In genomic region chr16:14070555-14070876, GRCh38 we compare ENCODE assay signal across 7 cellular contexts. TPM values are rescaled to one million over a fixed set of nuclear protein-coding genes. Genes with fewer than 3 reads are reported as not detected.
A peak's percentile ranks its signal among the peaks of the same experiment; 100 is the strongest.
DNase-seq lines count a peak whose midpoint lies in the region; ATAC-seq, FAIRE-seq and TF ChIP-seq lines count a peak whose summit lies in the region.

No MANE protein-coding gene starts in this region.

- ATAC-seq in GM21390 (IDR thresholded peaks at IDR 0.05; ENCODE audit: unreplicated experiment), result peak; percentile 12

- peaks cover 4% of the 10 kb centered on the region; the same call in 1 of the 2 replicates for H3K23me2 ChIP-seq in H1 (ENCODE audit: low read depth, low read length)

- H2BK20ac ChIP-seq in H1 (ENCODE audit: low read length), result 0 out of 2 replicates have a peak overlapping the region, but pooled peaks have one; percentile 22

- no peak for TF ChIP-seq EP300 in H1 (IDR thresholded peaks at IDR 0.05; ENCODE audit: borderline replicate concordance in 1 of 2, low read depth in 2 of 2, low read length in 2 of 2)

- peaks cover 0 to 6% (median 0%) of the 10 kb centered on the region in 4 experiments; a peak in 3 of 7 replicates for H3K4me1 ChIP-seq in H1 (replicated peaks in 1 of 4; ENCODE audit: control insufficient read depth in 3 of 4, insufficient read depth in 4 of 4, low read length in 3 of 4)

- no peak for FAIRE-seq in H1 (lab: Jason Lieb, UNC)

- peak overlapping the region; percentile 86 for H2AFZ ChIP-seq in H1 (ENCODE audit: low read length)

- no peak overlapping the region for H2AK5ac ChIP-seq in H1 (ENCODE audit: low read depth, low read length)

- H3K14ac ChIP-seq in H1 (ENCODE audit: insufficient read length), result no peak overlapping the region

- peak overlapping the region; percentile 98; the same call in 1 of the 2 replicates for H3K18ac ChIP-seq in H1 (ENCODE audit: extremely low read depth, low read length)

- H2BK12ac ChIP-seq in H1 (ENCODE audit: low read depth, low read length), result peak overlapping the region; percentile 77

- H3K36me3 Mint-ChIP-seq in osteocyte (ENCODE audit: unreplicated experiment), result peaks cover 2% of the 10 kb centered on the region

- H3K4ac ChIP-seq in H1 (replicated peaks; ENCODE audit: insufficient read length, low read depth, low read length), result peak overlapping the region; percentile 10

- TF ChIP-seq CTCF in LNCaP clone FGC (IDR thresholded peaks at IDR 0.05; ENCODE audit: control insufficient read depth, extremely low read depth, insufficient read depth), result no peak
- no peak for TF ChIP-seq CTCF in H1 (IDR thresholded peaks at IDR 0.05; ENCODE audit: control extremely low read depth in 1 of 3, insufficient read depth in 1 of 3, low read depth in 1 of 3, low read length in 3 of 3)
- TF ChIP-seq CTCF in osteocyte (IDR thresholded peaks at IDR 0.05), result no peak

- H4K91ac ChIP-seq in H1 (replicated peaks; ENCODE audit: insufficient read length, low read length), result no peak overlapping the region

- H3K9ac ChIP-seq in H1 (replicated peaks in 1 of 4; ENCODE audit: extremely low read depth in 1 of 4, low read depth in 3 of 4, low read length in 3 of 4), result peak overlapping the region in 3 of 4 experiments; percentile 56 to 90 (median 85); a peak in 6 of 7 replicates

- peak overlapping the region; percentile 77; the same call in 1 of the 2 replicates for H4K8ac ChIP-seq in H1 (ENCODE audit: extremely low read depth, insufficient read depth, low read length)

- peaks cover 4 to 38% of the 10 kb centered on the region in 2 experiments; a peak in 3 of 4 replicates for H3K79me2 ChIP-seq in H1 (ENCODE audit: control insufficient read depth in 1 of 2, insufficient read depth in 2 of 2, low read length in 2 of 2)

- H3K4me3 Mint-ChIP-seq in osteocyte (ENCODE audit: unreplicated experiment), result peak overlapping the region; percentile 81

- H3K4me3 ChIP-seq in LNCaP clone FGC (ENCODE audit: low read depth, low read length) (peak overlapping the region; percentile 78), H1 (ENCODE audit: extremely low read depth in 1 of 4, insufficient read depth in 2 of 4, low read depth in 3 of 4, low read length in 4 of 4) (peak overlapping the region; percentile 53 to 95 (median 78))

- no peak for TF ChIP-seq RAD21 in H1 (IDR thresholded peaks at IDR 0.05 in 1 of 2, conservative IDR thresholded peaks at IDR 0.05 in 1 of 2; ENCODE audit: low read depth in 2 of 2, low read length in 2 of 2)

- peaks cover 12% of the 10 kb centered on the region for H3K4me1 Mint-ChIP-seq in osteocyte (ENCODE audit: unreplicated experiment)

- peak overlapping the region; percentile 83 for H2BK5ac ChIP-seq in H1 (ENCODE audit: low read depth, low read length)

- H3K56ac ChIP-seq in H1 (replicated peaks; ENCODE audit: insufficient read length, low read depth, low read length), result peak overlapping the region; percentile 86

- H3K9me3 Mint-ChIP-seq in osteocyte (ENCODE audit: unreplicated experiment), result no peaks in the 10 kb centered on the region

- H3K27me3 Mint-ChIP-seq in osteocyte (ENCODE audit: unreplicated experiment), result peaks cover 3% of the 10 kb centered on the region

- H3K4me2 ChIP-seq in H1 (ENCODE audit: insufficient read depth in 1 of 2, low read depth in 2 of 2, low read length in 2 of 2), result peak overlapping the region; percentile 64 to 86

- H2BK15ac ChIP-seq in H1 (ENCODE audit: low read length), result no peak overlapping the region

- DNase-seq in LNCaP clone FGC (ENCODE audit: low read depth), result no peak
- no peak for DNase-seq in H1 (ENCODE audit: low read depth in 1 of 2, low spot score in 2 of 2)
- DNase-seq in osteocyte (ENCODE audit: extremely low spot score, unreplicated experiment), result no peak
- no peak for DNase-seq in pons (ENCODE audit: low spot score)
- DNase-seq in NCI-H1417 (lab: John Stamatoyannopoulos, UW), result no peak
- DNase-seq in HUDEP-2 (lab: John Stamatoyannopoulos, UW; ENCODE audit: unreplicated experiment in 76 of 76), result no peak

- no peak for TF ChIP-seq POLR2A in H1 (IDR thresholded peaks at IDR 0.05; ENCODE audit: control extremely low read depth in 1 of 2, low read depth in 2 of 2, low read length in 2 of 2)

- H3K27ac ChIP-seq in H1 (ENCODE audit: low read depth, low read length), result peak overlapping the region; percentile 86

- peaks cover 0 to 5% (median 0%) of the 10 kb centered on the region in 4 experiments; a peak in 2 of 8 replicates for H3K36me3 ChIP-seq in H1 (ENCODE audit: control insufficient read depth in 2 of 4, insufficient read depth in 4 of 4, low read length in 3 of 4)

- POLR2A ChIA-PET in H1 (lab: Charles Lee; ENCODE audit: partially characterized antibody), result interaction anchor here (0.8 to 2.1 kb wide), 6 partner anchors 8 to 66 kb away, joined by 3 to 7 read pairs (median 5); no protein-coding TSS in a partner anchor

- no peaks in the 10 kb centered on the region for H3K9me3 ChIP-seq in H1 (ENCODE audit: insufficient read depth in 2 of 2, low read depth in 1 of 2, low read length in 1 of 2)

- H3K79me1 ChIP-seq in H1 (ENCODE audit: low read depth, low read length), result peaks cover 8% of the 10 kb centered on the region

- peaks cover 0 to 2% of the 10 kb centered on the region in 2 experiments for H4K20me1 ChIP-seq in H1 (replicated peaks in 1 of 2; ENCODE audit: control insufficient read depth in 1 of 2, insufficient read depth in 2 of 2, low read length in 2 of 2)

- H2BK120ac ChIP-seq in H1 (replicated peaks; ENCODE audit: low read depth, low read length), result no peak overlapping the region

- CTCF ChIA-PET in H1 (lab: Charles Lee; ENCODE audit: partially characterized antibody), result interaction anchor here (1.8 kb wide), 1 partner anchor 11 kb away, joined by 7 read pairs; no protein-coding TSS in a partner anchor

- WGBS in H1 (ENCODE audit: extremely low coverage in 1 of 2, insufficient coverage in 1 of 2, insufficient read length in 1 of 2, insufficient replicate concordance in 2 of 2, low coverage in 1 of 2, low lambda C conversion rate in 2 of 2, missing lambda C conversion rate in 1 of 2), 2 experiments, result 52% methylated on average over 4 of the region's 4 CpGs; no CpG with 5 or more reads in 1 of the 2 experiments

- peak overlapping the region; percentile 95 for H4K5ac ChIP-seq in H1 (ENCODE audit: insufficient read length, low read depth, low read length)

- H3K27me3 ChIP-seq in H1 (replicated peaks in 1 of 4; ENCODE audit: control insufficient read depth in 3 of 4, extremely low read depth in 1 of 4, insufficient read depth in 3 of 4, low read length in 3 of 4), result no peaks in the 10 kb centered on the region

- no peak overlapping the region for H3K23ac ChIP-seq in H1 (ENCODE audit: insufficient read length)

- H3K27ac Mint-ChIP-seq in osteocyte (ENCODE audit: unreplicated experiment), result no peak overlapping the region

TF ChIP-seq in H1, 55 proteins besides CTCF, POLR2A, EP300 and RAD21:
- TF ChIP-seq EZH2 (IDR thresholded peaks at IDR 0.05; ENCODE audit: low read depth, low read length, severe bottlenecking) (no peak), ATF2 (IDR thresholded peaks at IDR 0.05; ENCODE audit: low read length) (no peak), SP4 (IDR thresholded peaks at IDR 0.05; ENCODE audit: low read length) (no peak), MAX (IDR thresholded peaks at IDR 0.05) (no peak), SIRT6 (IDR thresholded peaks at IDR 0.05; ENCODE audit: low read length) (no peak), JUND (IDR thresholded peaks at IDR 0.05; ENCODE audit: low read length) (no peak)

RNA-seq across cellular contexts. Expression of gene MRTFB, which starts 0.6 kb away (rescaled TPM):
- total RNA-seq in H1 (2021; fragmentation: NEBNext Ultra II Directional; extraction: Animal tissue kit (Norgen Biotek cat#: 25700)), result 28.3 and 34.9 TPM in 2 replicates
- 13.5 and 17.8 TPM in 2 replicates for polyA plus RNA-seq in H1 (2011; rRNA removed)
- 10.2 TPM for polyA plus RNA-seq in H1 (2011; cell fraction: cytosol; rRNA removed)
- 50.2 TPM for polyA plus RNA-seq in H1 (2011; cell fraction: nucleus; rRNA removed)
- polyA plus RNA-seq in H1 (2012, experiment 1 of 2), result 9.0 to 14.1 TPM (median 10.5 TPM) in 4 replicates
- polyA plus RNA-seq in H1 (2012, experiment 2 of 2), result 2.0 TPM
- polyA plus RNA-seq in H1 (2013, experiment 1 of 2), result 15.1 TPM
- polyA plus RNA-seq in H1 (2013, experiment 2 of 2), result 13.0 TPM
- polyA minus RNA-seq in H1 (2011; rRNA and poly(A)+ RNA removed), result 32.5 and 41.2 TPM in 2 replicates
- 19.8 TPM for polyA minus RNA-seq in H1 (2011; cell fraction: cytosol; rRNA and poly(A)+ RNA removed)
- polyA minus RNA-seq in H1 (2011; cell fraction: nucleus; rRNA and poly(A)+ RNA removed), result 66.1 TPM
- 26.3 and 31.4 TPM in 2 replicates for total RNA-seq in osteocyte
